10 cellular contexts compared by ENCODE assay signal in the genomic region with DNA sequence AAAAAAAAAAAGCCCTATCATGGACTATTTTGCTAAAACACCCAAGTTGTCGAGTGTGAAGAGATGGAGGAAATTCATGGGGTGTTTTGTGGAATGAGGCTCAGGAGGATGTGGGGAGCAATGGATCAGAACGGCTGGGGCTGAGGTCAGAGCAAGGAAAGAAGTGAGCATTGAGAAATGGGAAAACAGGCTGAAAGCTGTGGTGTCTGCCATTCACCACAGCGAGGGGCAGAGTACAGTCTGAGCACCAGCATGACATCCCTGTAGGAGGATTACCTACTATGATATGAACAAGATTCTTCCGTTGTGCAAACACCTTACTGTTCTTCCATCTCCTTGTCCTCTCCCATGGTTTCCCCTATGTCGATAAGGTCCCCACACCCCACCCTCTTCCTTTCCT.
"Had no signal": no experiment of that assay in that cellular context is flagged by ENCODE, and none has a peak within 500 bp of the region (broad histone marks: within the 10 kb centered on the region; RNA-seq: fewer than 3 reads in every experiment).

No MANE protein-coding gene starts in this region.

- H2AFZ ChIP-seq: GM23248, GM23338 had no signal

- H3K36me3 ChIP-seq: HAP-1 had no signal

- H3K4me1 Mint-ChIP-seq: GM23338, H9 had no signal

- H3K4me3 Mint-ChIP-seq: GM23338, H9, HFFc6 had no signal

- H3K4me2 ChIP-seq: GM23338 had no signal

- ATAC-seq: GM23338, HCT116 had no signal

- H3K4me3 ChIP-seq: GM23248, GM23338, HAP-1 had no signal

- H3K9me3 Mint-ChIP-seq: GM23338, H9 had no signal

- FAIRE-seq: H54 had no signal

- H3K9me3 ChIP-seq: HAP-1 had no signal

- H3K4me1 ChIP-seq: HAP-1 had no signal

- DNase-seq: GM23248, GOT3, H7, H9, HCEC 1CT, HFFc6 had no signal

- H3K9ac ChIP-seq: GM23248 had no signal

- H3K27ac ChIP-seq: GM23248 had no signal
